17 cellular contexts compared by ENCODE assay signal in genomic region chr9:138064547-138064946, GRCh38.
"Had no signal": no experiment of that assay in that cellular context is flagged by ENCODE, and none has a peak within 500 bp of the region (broad histone marks: within the 10 kb centered on the region; RNA-seq: fewer than 3 reads in every experiment).

No MANE protein-coding gene starts in this region.

- DNase-seq: effector memory CD4-positive, alpha-beta T cell; gastrocnemius medialis; heart right ventricle; hypothalamus; left cardiac atrium; left ventricle myocardium inferior; lower lobe of right lung; mesenchymal stem cell; midbrain; occipital lobe; small intestine; stimulated activated CD4-positive, alpha-beta T cell treated with anti-CD3 and anti-CD28 coated beads, Interleukin-2, amount 100 ng/mL, for 48 hours; stimulated activated naive CD4-positive, alpha-beta T cell treated with Interleukin-2 at 50 U/mL for 16 hours; trophoblast cell had no signal

- H3K79me2 ChIP-seq: parathyroid adenoma had no signal

- H3K9me3 ChIP-seq: esophagus muscularis mucosa, gastrocnemius medialis, heart right ventricle, left ventricle myocardium inferior, lower lobe of right lung had no signal

- H3K27ac ChIP-seq: epithelial cell of prostate, esophagus muscularis mucosa, gastrocnemius medialis, heart right ventricle, left ventricle myocardium inferior, lower lobe of right lung, parathyroid adenoma had no signal

- H3K9ac ChIP-seq: parathyroid adenoma had no signal

- H3K36me3 ChIP-seq: esophagus muscularis mucosa, gastrocnemius medialis, heart right ventricle, left ventricle myocardium inferior, lower lobe of right lung had no signal

- ATAC-seq: gastrocnemius medialis, heart right ventricle, left cardiac atrium, lower lobe of right lung had no signal

- H3K4me1 ChIP-seq: esophagus muscularis mucosa, gastrocnemius medialis, heart right ventricle, left ventricle myocardium inferior, lower lobe of right lung, parathyroid adenoma had no signal

- H3K4me3 ChIP-seq: esophagus muscularis mucosa, gastrocnemius medialis, heart right ventricle, left ventricle myocardium inferior, lower lobe of right lung had no signal

- H2AFZ ChIP-seq: parathyroid adenoma had no signal
